ENCODE assay signal across 10 cellular contexts in the genomic region with DNA sequence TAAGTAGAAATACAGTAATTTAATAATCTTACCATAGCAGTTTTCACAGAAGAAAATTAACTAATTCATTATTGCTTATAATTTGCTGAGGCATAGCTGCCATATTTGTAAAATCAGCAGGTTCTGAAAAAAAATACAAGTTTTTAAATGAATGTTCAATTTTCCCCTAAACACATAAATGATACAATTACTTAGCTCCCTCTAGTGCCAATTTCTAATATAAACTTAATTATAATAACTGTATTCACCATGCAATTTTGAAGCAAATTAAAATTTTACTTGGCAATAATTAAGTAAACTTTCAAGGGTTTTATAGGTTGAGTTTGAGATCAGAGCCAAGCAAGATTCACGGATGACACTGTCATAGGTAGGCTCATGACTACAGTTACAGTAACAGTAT.
DNase-seq lines count a peak whose midpoint lies in the region; ATAC-seq and TF ChIP-seq lines count a peak whose summit lies in the region.
"Had no signal": no experiment of that assay in that cellular context is flagged by ENCODE, and none has a peak within 500 bp of the region (broad histone marks: within the 10 kb centered on the region; RNA-seq: fewer than 3 reads in every experiment).

No MANE protein-coding gene starts in this region.

- H3K14ac ChIP-seq in H9 (ENCODE audit: insufficient read depth, low read length), result no peak overlapping the region

- H3K9ac ChIP-seq in H9 (ENCODE audit: extremely low read depth, insufficient read length, low read length) (no peak overlapping the region), mesendoderm (ENCODE audit: low read length) (no peak overlapping the region)

- no peak overlapping the region for H3K4me3 ChIP-seq in fibroblast of mammary gland (ENCODE audit: control insufficient read depth, low read depth, low read length)
- H3K4me3 ChIP-seq in mesendoderm (ENCODE audit: low read length), result no peak overlapping the region

- H2BK20ac ChIP-seq in H9 (ENCODE audit: low read depth, low read length, poor library complexity, severe bottlenecking), result no peak overlapping the region

- H3K4me1 Mint-ChIP-seq in H9, result peaks cover 12 to 13% of the 10 kb centered on the region in 2 experiments

- DNase-seq in ACHN (peak; percentile 38), H9 (no peak), OCI-M1 (lab: John Stamatoyannopoulos, UW) (peak; percentile 66), fibroblast of mammary gland (ENCODE audit: low read depth) (peak; percentile 13), NCI-H226 (no peak), mesendoderm (no peak), mucosa of gallbladder (ENCODE audit: low spot score) (no peak)
- DNase-seq: stimulated activated CD4-positive, alpha-beta T cell treated with anti-CD3 and anti-CD28 coated beads, Interleukin-4, amount 100 ng/mL, for 1 hour had no signal

- H4K20me1 ChIP-seq in H9 (ENCODE audit: control insufficient read depth, insufficient read depth, insufficient read length), result no peaks in the 10 kb centered on the region

- H3K4me3 Mint-ChIP-seq in H9, result no peak overlapping the region
- H3K4me3 Mint-ChIP-seq: activated naive CD8-positive, alpha-beta T cell had no signal

- no peak for ATAC-seq in GM21423 (IDR thresholded peaks at IDR 0.05; ENCODE audit: unreplicated experiment)

- no peak overlapping the region for H3K27ac ChIP-seq in H9 (ENCODE audit: insufficient read length, low read depth, low read length)
- no peak overlapping the region for H3K27ac ChIP-seq in mesendoderm (ENCODE audit: low read depth, low read length)

- no peak overlapping the region for H3K27ac Mint-ChIP-seq in H9
- H3K27ac Mint-ChIP-seq: activated naive CD8-positive, alpha-beta T cell had no signal

- H2AK5ac ChIP-seq in H9 (ENCODE audit: insufficient read length, low read length), result no peak overlapping the region
- no peak overlapping the region for H2AK5ac ChIP-seq in mesendoderm (ENCODE audit: low read length)

- H2BK15ac ChIP-seq in H9 (ENCODE audit: low read depth, low read length) (no peak overlapping the region), mesendoderm (replicated peaks; ENCODE audit: low read depth) (no peak overlapping the region)

- H4K5ac ChIP-seq in H9 (ENCODE audit: insufficient read length, low read depth, low read length) (no peak overlapping the region), mesendoderm (ENCODE audit: low read length) (no peak overlapping the region)

- H3K9me3 ChIP-seq in H9 (ENCODE audit: control insufficient read depth, low read depth, low read length), result peaks cover 11% of the 10 kb centered on the region

- H3K36me3 ChIP-seq in mesendoderm (ENCODE audit: control insufficient read depth, insufficient read depth, low read length), result no peaks in the 10 kb centered on the region

- peaks cover 10 to 12% of the 10 kb centered on the region in 2 experiments; a peak in 4 of 5 replicates for H3K9me3 Mint-ChIP-seq in H9

- H3T11ph ChIP-seq in H9 (ENCODE audit: low read length), result no peak overlapping the region

- H3K56ac ChIP-seq in H9 (ENCODE audit: insufficient read length, low read depth, low read length) (no peak overlapping the region), mesendoderm (ENCODE audit: low read length) (no peak overlapping the region)

- H3K4me2 ChIP-seq in H9 (ENCODE audit: insufficient read depth, insufficient read length, low read length) (no peak overlapping the region), mesendoderm (ENCODE audit: low read length) (no peak overlapping the region)

- H4K91ac ChIP-seq in H9 (ENCODE audit: insufficient read length, low read depth, low read length), result no peak overlapping the region

- TF ChIP-seq CTCF in H9 (conservative IDR thresholded peaks at IDR 0.05) (peak; percentile 50; the same call in 2 of the 3 replicates), fibroblast of mammary gland (conservative IDR thresholded peaks at IDR 0.05; ENCODE audit: control insufficient read depth, insufficient read depth, low read depth, low read length) (peak; percentile 15)

- H3K18ac ChIP-seq in H9 (ENCODE audit: insufficient read length, low read depth, low read length) (no peak overlapping the region), mesendoderm (ENCODE audit: low read length) (no peak overlapping the region)

- H3K4me1 ChIP-seq in H9 (ENCODE audit: insufficient read depth, low read length) (no peaks in the 10 kb centered on the region), mesendoderm (ENCODE audit: control insufficient read depth, low read depth, low read length) (no peaks in the 10 kb centered on the region)

- no peak overlapping the region for H2AFZ ChIP-seq in H9 (ENCODE audit: low read length)

- no peak overlapping the region for H2BK12ac ChIP-seq in H9 (ENCODE audit: insufficient read length, low read depth, low read length)

- no peak overlapping the region for H3K23ac ChIP-seq in H9 (ENCODE audit: insufficient read length, low read depth, low read length)
- H3K23ac ChIP-seq in mesendoderm (ENCODE audit: low read length), result no peak overlapping the region

- H3K79me1 ChIP-seq in H9 (ENCODE audit: insufficient read depth, low read depth, low read length, poor library complexity, severe bottlenecking) (no peaks in the 10 kb centered on the region), mesendoderm (ENCODE audit: low read length) (no peaks in the 10 kb centered on the region)

- H3K27me3 Mint-ChIP-seq in H9 (ENCODE audit: low read depth), result no peaks in the 10 kb centered on the region
- H3K27me3 Mint-ChIP-seq: activated naive CD8-positive, alpha-beta T cell had no signal

- in situ Hi-C loops in ACHN (cut with HindIII; ENCODE audit: low pct_ligation_motif_present, low pct_unique_long_range_greater_than_20kb, low sequenced_read_pairs), result no loop called here

- H3K23me2 ChIP-seq in H9 (ENCODE audit: insufficient read length, low read depth, low read length, poor library complexity, severe bottlenecking), result no peaks in the 10 kb centered on the region

- H3K4ac ChIP-seq in H9 (ENCODE audit: low read depth, low read length) (no peak overlapping the region), mesendoderm (ENCODE audit: low read depth, low read length) (no peak overlapping the region)

- H4K8ac ChIP-seq in H9 (replicated peaks; ENCODE audit: insufficient read length, low read depth, low read length) (no peak overlapping the region), mesendoderm (ENCODE audit: low read depth, low read length) (no peak overlapping the region)

- peaks cover 3 to 29% (median 20%) of the 10 kb centered on the region in 3 experiments; a peak in 6 of 7 replicates for H3K36me3 Mint-ChIP-seq in H9 (ENCODE audit: insufficient read depth in 1 of 3, low read depth in 3 of 3)
- H3K36me3 Mint-ChIP-seq: activated naive CD8-positive, alpha-beta T cell had no signal

- WGBS in H9 (ENCODE audit: extremely low coverage, insufficient read length, low lambda C conversion rate), result no CpG with 5 or more reads among the region's 1 CpG
- WGBS in mesendoderm (ENCODE audit: extremely low coverage, insufficient coverage, low lambda C conversion rate), result no CpG with 5 or more reads among the region's 1 CpG

- H2BK5ac ChIP-seq in H9 (ENCODE audit: insufficient read length, low read length), result no peak overlapping the region
- no peak overlapping the region for H2BK5ac ChIP-seq in mesendoderm (ENCODE audit: low read length)

- no peaks in the 10 kb centered on the region for H3K27me3 ChIP-seq in H9 (ENCODE audit: insufficient read depth, low read length)
- H3K27me3 ChIP-seq in mesendoderm (ENCODE audit: insufficient read depth, low read length, poor library complexity), result no peaks in the 10 kb centered on the region

- no peak overlapping the region for H2BK120ac ChIP-seq in H9 (ENCODE audit: low read depth, low read length, poor library complexity, severe bottlenecking)
- no peak overlapping the region for H2BK120ac ChIP-seq in mesendoderm (ENCODE audit: low read depth, low read length)

- no peaks in the 10 kb centered on the region for H3K79me2 ChIP-seq in H9 (ENCODE audit: insufficient read depth, low read length)
- H3K79me2 ChIP-seq in mesendoderm (ENCODE audit: control insufficient read depth, insufficient read depth, low read length), result no peaks in the 10 kb centered on the region

Comparison
In these comparisons a context has a peak if more than half of its experiments do, and no peak if none do; other contexts are left out.
1. DNase-seq: peak in ACHN (single experiment), OCI-M1 (single experiment) and fibroblast of mammary gland (single experiment); none in H9 (single experiment), NCI-H226 (single experiment), mesendoderm (single experiment) and mucosa of gallbladder (single experiment).